1 cellular context compared by ENCODE assay signal in genomic region chr12:111154180-111154579, GRCh38.
TF ChIP-seq lines count a peak whose summit lies in the region.

No MANE protein-coding gene starts in this region.

TF ChIP-seq in K562, 482 proteins besides CTCF, POLR2A, EP300 and RAD21 (continued from another document):
- TF ChIP-seq ZNF318 (IDR thresholded peaks at IDR 0.05; ENCODE audit: borderline replicate concordance in 1 of 2, low read depth in 1 of 2), result no peak
